10 cellular contexts compared by ENCODE assay signal in the genomic region with DNA sequence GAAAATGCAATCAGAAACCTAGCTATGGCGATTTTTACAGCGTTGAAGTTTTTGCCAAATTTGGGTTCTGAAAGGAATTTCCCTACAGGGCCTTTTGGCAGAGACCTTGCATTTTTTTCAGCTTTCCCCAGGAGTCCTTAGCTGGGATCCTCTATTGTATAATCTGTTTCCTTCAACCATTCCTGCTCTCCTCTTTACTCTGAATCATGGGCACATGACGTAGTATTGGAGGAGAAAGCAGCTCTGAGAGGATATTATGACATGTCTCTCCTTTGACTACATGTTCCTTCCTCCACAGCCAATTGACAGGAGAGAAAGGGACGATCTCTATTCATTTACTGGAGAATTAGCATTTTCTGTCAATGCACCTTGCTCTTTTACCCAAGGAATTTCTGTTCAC.
DNase-seq lines count a peak whose midpoint lies in the region; ATAC-seq and TF ChIP-seq lines count a peak whose summit lies in the region.
"Had no signal": no experiment of that assay in that cellular context is flagged by ENCODE, and none has a peak within 500 bp of the region (broad histone marks: within the 10 kb centered on the region; RNA-seq: fewer than 3 reads in every experiment).

No MANE protein-coding gene starts in this region.

- intact Hi-C loops in sciatic nerve (cut with DNase I): no loop called here

- TF ChIP-seq CTCF in foreskin keratinocyte (conservative IDR thresholded peaks at IDR 0.05): no peak

- peak; percentile 71 for DNase-seq in GM04503 (ENCODE audit: low read depth)
- peak; percentile 80 for DNase-seq in astrocyte of the hippocampus (ENCODE audit: low read depth, low spot score)
- DNase-seq in foreskin keratinocyte: peak; percentile 19 to 54
- no peak for DNase-seq in sciatic nerve (ENCODE audit: low spot score)
- no peak for DNase-seq in activated CD4-positive, alpha-beta T cell treated with anti-CD3 and anti-CD28 coated beads for 48 hours
- DNase-seq in activated effector memory CD4-positive, alpha-beta T cell treated with Interleukin-2 at 50 U/mL for 16 hours: no peak
- DNase-seq: activated CD8-positive, alpha-beta T cell treated with anti-CD3 and anti-CD28 coated beads, Interleukin-2, amount 10 ng/mL, durations not matched to agents 7 days and 5 days; NCI-H2081 treated with DMSO at 0.1 percent for 48 hours had no signal

- H3K4me1 ChIP-seq in foreskin keratinocyte: no peaks in the 10 kb centered on the region

- ATAC-seq in foreskin keratinocyte: peak; percentile 49
- ATAC-seq in sciatic nerve: peak; percentile 85
- ATAC-seq in GM21717 (IDR thresholded peaks at IDR 0.05; ENCODE audit: unreplicated experiment): no peak
- ATAC-seq in GM18519 (IDR thresholded peaks at IDR 0.05; ENCODE audit: low FRiP score, unreplicated experiment): no peak
- ATAC-seq: activated CD8-positive, alpha-beta T cell treated with anti-CD3 and anti-CD28 coated beads, Interleukin-2, amount 10 ng/mL, durations not matched to agents 7 days and 5 days had no signal

- H3K27me3 ChIP-seq in foreskin keratinocyte: peaks cover 10% of the 10 kb centered on the region

- no peak overlapping the region for H3K27ac ChIP-seq in foreskin keratinocyte

Comparison
In these comparisons a context has a peak if more than half of its experiments do, and no peak if none do; other contexts are left out.
1. DNase-seq: peak in GM04503 (single experiment), astrocyte of the hippocampus (single experiment) and foreskin keratinocyte (2 of 2); none in sciatic nerve (single experiment), activated CD4-positive, alpha-beta T cell treated with anti-CD3 and anti-CD28 coated beads for 48 hours (single experiment) and activated effector memory CD4-positive, alpha-beta T cell treated with Interleukin-2 at 50 U/mL for 16 hours (single experiment).
2. ATAC-seq: peak in foreskin keratinocyte (single experiment) and sciatic nerve (single experiment); none in GM21717 (single experiment) and GM18519 (single experiment).